1 cellular context compared by ENCODE assay signal in the genomic region with DNA sequence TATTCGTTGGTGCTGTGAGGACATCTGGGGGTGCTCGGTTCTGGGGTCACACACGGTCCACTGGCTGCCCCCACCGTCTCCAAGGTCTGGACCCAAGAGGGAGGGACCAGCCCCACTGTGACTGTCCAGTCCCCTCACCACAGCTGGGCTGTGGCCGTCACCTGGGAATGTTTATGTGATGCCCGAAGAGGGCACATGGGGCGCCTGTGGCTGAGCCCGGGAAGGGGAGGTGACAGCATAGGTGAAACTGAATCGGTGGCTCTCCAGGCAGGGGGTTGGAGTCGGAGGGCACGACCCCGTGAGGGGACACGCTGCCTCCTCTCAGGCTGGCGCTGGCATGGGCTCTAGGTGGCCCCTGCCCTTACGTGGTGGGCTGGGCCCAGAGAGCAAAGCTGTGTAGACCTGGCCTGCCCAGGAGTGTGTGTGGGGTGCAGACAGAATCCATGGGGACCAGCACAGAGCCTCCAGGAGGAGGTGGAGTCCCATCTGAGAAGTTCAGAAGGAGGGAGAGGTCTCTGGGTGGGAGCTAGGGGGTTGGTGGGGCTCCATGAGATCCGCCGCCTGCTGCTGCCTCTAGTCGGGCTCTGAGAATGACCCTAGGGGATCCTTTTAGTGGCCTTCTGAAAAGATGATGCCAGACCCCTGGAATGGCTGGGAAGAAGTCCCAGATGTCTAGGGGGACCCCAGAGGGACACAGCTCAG.
TF ChIP-seq lines count a peak whose summit lies in the region.

No MANE protein-coding gene starts in this region.

TF ChIP-seq in IMR-90, 13 proteins besides CTCF, POLR2A, EP300 and RAD21:
- no peak for TF ChIP-seq BHLHE40 (IDR thresholded peaks at IDR 0.05; ENCODE audit: low read depth, low read length)
- no peak for TF ChIP-seq FOS (IDR thresholded peaks at IDR 0.05; ENCODE audit: low read depth, low read length)
- no peak for TF ChIP-seq USF2 (IDR thresholded peaks at IDR 0.05; ENCODE audit: low read depth, low read length)
- TF ChIP-seq RCOR1 (IDR thresholded peaks at IDR 0.05; ENCODE audit: insufficient replicate concordance, low read length), result no peak
- no peak for TF ChIP-seq MAFK (IDR thresholded peaks at IDR 0.05; ENCODE audit: low read depth, low read length)
- no peak for TF ChIP-seq MAZ (IDR thresholded peaks at IDR 0.05; ENCODE audit: borderline replicate concordance, low read depth, low read length)
- no peak for TF ChIP-seq MXI1 (IDR thresholded peaks at IDR 0.05; ENCODE audit: borderline replicate concordance, low read depth, low read length)
- TF ChIP-seq SMC3 (IDR thresholded peaks at IDR 0.05; ENCODE audit: low read depth, low read length), result no peak
- no peak for TF ChIP-seq RFX5 (IDR thresholded peaks at IDR 0.05; ENCODE audit: low read depth, low read length)
- TF ChIP-seq ELK1 (IDR thresholded peaks at IDR 0.05; ENCODE audit: borderline replicate concordance, low read depth, low read length), result no peak
- no peak for TF ChIP-seq CHD1 (IDR thresholded peaks at IDR 0.05; ENCODE audit: low read depth, low read length)
- TF ChIP-seq CEBPB (IDR thresholded peaks at IDR 0.05; ENCODE audit: low read depth, low read length), result no peak
- no peak for TF ChIP-seq NFE2L2 (IDR thresholded peaks at IDR 0.05; ENCODE audit: low read depth, low read length)
